Comparison of ENCODE assay signal across 28 cellular contexts in the genomic region with DNA sequence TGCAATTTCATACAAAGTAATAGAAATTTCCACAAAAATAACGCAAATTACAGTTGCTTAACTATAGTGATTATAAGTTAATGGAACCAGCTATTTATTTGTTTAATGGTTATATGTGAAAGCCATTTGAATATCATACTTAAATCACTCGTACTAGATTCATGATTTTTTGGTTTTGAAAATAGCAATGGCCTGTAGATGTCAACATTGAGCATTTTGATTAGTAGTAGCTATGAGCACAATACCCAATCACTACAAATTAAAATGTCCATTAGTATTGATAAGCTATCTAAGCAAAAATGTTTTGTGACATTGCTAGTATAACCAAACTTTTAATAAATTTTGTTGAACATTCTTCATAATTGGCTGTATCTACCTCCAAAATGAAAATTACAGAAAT. TPM values are rescaled to one million over a fixed set of nuclear protein-coding genes. Genes with fewer than 3 reads are reported as not detected.
DNase-seq lines count a peak whose midpoint lies in the region; ATAC-seq and TF ChIP-seq lines count a peak whose summit lies in the region.
"Had no signal": no experiment of that assay in that cellular context is flagged by ENCODE, and none has a peak within 500 bp of the region (broad histone marks: within the 10 kb centered on the region; RNA-seq: fewer than 3 reads in every experiment).

No MANE protein-coding gene starts in this region.

- H3F3A ChIP-seq in neural progenitor cell (ENCODE audit: low read depth) = no peaks in the 10 kb centered on the region

- POLR2A ChIA-PET in BJ (lab: Charles Lee) = no interaction called here

- no peak overlapping the region for H3K4me3 Mint-ChIP-seq in neural progenitor cell
- no peak overlapping the region for H3K4me3 Mint-ChIP-seq in activated T-cell treated with anti-CD3 and anti-CD28 coated beads, Interleukin-2, amount 50 U/mL, for 4 hours
- H3K4me3 Mint-ChIP-seq: activated naive CD8-positive, alpha-beta T cell treated with anti-CD3 and anti-CD28 coated beads, Interleukin-2, amount 50 U/mL, for 24 hours; brain; CD8-positive, alpha-beta T cell; immature natural killer cell; natural killer cell had no signal

- no peaks in the 10 kb centered on the region for H3K36me3 Mint-ChIP-seq in neural progenitor cell
- H3K36me3 Mint-ChIP-seq in activated T-cell treated with anti-CD3 and anti-CD28 coated beads, Interleukin-2, amount 50 U/mL, for 4 hours (ENCODE audit: insufficient read depth) = no peaks in the 10 kb centered on the region
- H3K36me3 Mint-ChIP-seq: brain; CD8-positive, alpha-beta T cell; immature natural killer cell; natural killer cell had no signal

- no peaks in the 10 kb centered on the region for H3K4me1 Mint-ChIP-seq in neural progenitor cell
- no peaks in the 10 kb centered on the region for H3K4me1 Mint-ChIP-seq in activated T-cell treated with anti-CD3 and anti-CD28 coated beads, Interleukin-2, amount 50 U/mL, for 4 hours (ENCODE audit: low read depth)
- H3K4me1 Mint-ChIP-seq: activated naive CD8-positive, alpha-beta T cell treated with anti-CD3 and anti-CD28 coated beads, Interleukin-2, amount 50 U/mL, for 24 hours; brain; immature natural killer cell; natural killer cell had no signal

- no peaks in the 10 kb centered on the region for H3K9me3 Mint-ChIP-seq in neural progenitor cell
- H3K9me3 Mint-ChIP-seq in activated T-cell treated with anti-CD3 and anti-CD28 coated beads, Interleukin-2, amount 50 U/mL, for 4 hours = no peaks in the 10 kb centered on the region
- H3K9me3 Mint-ChIP-seq: activated naive CD8-positive, alpha-beta T cell treated with anti-CD3 and anti-CD28 coated beads, Interleukin-2, amount 50 U/mL, for 24 hours; CD8-positive, alpha-beta T cell had no signal

- H3K79me2 ChIP-seq in neural progenitor cell (ENCODE audit: low read depth) = no peaks in the 10 kb centered on the region

- no peaks in the 10 kb centered on the region for H3K27me3 ChIP-seq in BJ (ENCODE audit: control insufficient read depth, insufficient read depth, low read length)
- peaks cover 5% of the 10 kb centered on the region for H3K27me3 ChIP-seq in neural progenitor cell
- H3K27me3 ChIP-seq in effector memory CD4-positive, alpha-beta T cell (replicated peaks; ENCODE audit: control insufficient read depth, insufficient read depth, low read length, poor library complexity, severe bottlenecking) = no peaks in the 10 kb centered on the region
- no peaks in the 10 kb centered on the region for H3K27me3 ChIP-seq in adrenal gland
- H3K27me3 ChIP-seq: colonic mucosa, suprapubic skin had no signal

- H3K36me3 ChIP-seq in BJ (ENCODE audit: control insufficient read depth, insufficient read depth, low read length) = no peaks in the 10 kb centered on the region
- H3K36me3 ChIP-seq in neural progenitor cell = no peaks in the 10 kb centered on the region
- no peaks in the 10 kb centered on the region for H3K36me3 ChIP-seq in effector memory CD4-positive, alpha-beta T cell (ENCODE audit: control insufficient read depth, insufficient read depth, low read length)
- no peaks in the 10 kb centered on the region for H3K36me3 ChIP-seq in adrenal gland (replicated peaks in 1 of 2)
- H3K36me3 ChIP-seq: colonic mucosa, suprapubic skin had no signal

- TF ChIP-seq POLR2A in adrenal gland (IDR thresholded peaks at IDR 0.05) = no peak

- TF ChIP-seq CTCF in BJ (IDR thresholded peaks at IDR 0.05; ENCODE audit: insufficient read depth, low read depth, low read length) = peak; percentile 16; the same call in 1 of the 2 replicates
- 0 out of 2 replicates have a peak, but pooled peaks have one; percentile 16 for TF ChIP-seq CTCF in LNCaP clone FGC (IDR thresholded peaks at IDR 0.05; ENCODE audit: control insufficient read depth, extremely low read depth, insufficient read depth)
- peak; percentile 49 for TF ChIP-seq CTCF in VCaP (conservative IDR thresholded peaks at IDR 0.05)
- TF ChIP-seq CTCF in neural progenitor cell (IDR thresholded peaks at IDR 0.05) = peak; percentile 4
- no peak for TF ChIP-seq CTCF in adrenal gland (IDR thresholded peaks at IDR 0.05)

- H3K4me2 ChIP-seq in neural progenitor cell = no peak overlapping the region

- CTCF ChIA-PET in BJ (lab: Yijun Ruan, JAX) = interaction anchor here (0.9 kb wide), 1 partner anchor 43 kb away, joined by 3 read pairs; no protein-coding TSS in a partner anchor

- H2AFZ ChIP-seq in neural progenitor cell (replicated peaks) = no peak overlapping the region

- H3K4me1 ChIP-seq in neural progenitor cell (no peaks in the 10 kb centered on the region), adrenal gland (replicated peaks in 1 of 2) (no peaks in the 10 kb centered on the region)
- no peaks in the 10 kb centered on the region for H3K4me1 ChIP-seq in effector memory CD4-positive, alpha-beta T cell (ENCODE audit: control insufficient read depth, insufficient read depth, low read length, poor library complexity, severe bottlenecking)
- H3K4me1 ChIP-seq: colonic mucosa, suprapubic skin had no signal

- intact Hi-C loops in adrenal gland (cut with DNase I) = no loop called here

- H3K27ac Mint-ChIP-seq in neural progenitor cell = no peak overlapping the region
- H3K27ac Mint-ChIP-seq: activated naive CD8-positive, alpha-beta T cell treated with anti-CD3 and anti-CD28 coated beads, Interleukin-2, amount 50 U/mL, for 24 hours; brain; CD8-positive, alpha-beta T cell; immature natural killer cell; natural killer cell; progenitor cell of endocrine pancreas had no signal

- WGBS in adrenal gland, 4 donors = 60 to 80% (median 66%) methylated on average over 2 of the region's 2 CpGs

- H4K20me1 ChIP-seq in neural progenitor cell (ENCODE audit: low read depth) = no peaks in the 10 kb centered on the region

- H3K4me3 ChIP-seq in BJ (ENCODE audit: low read depth, low read length) (no peak overlapping the region), LNCaP clone FGC (ENCODE audit: low read depth, low read length) (no peak overlapping the region), neural progenitor cell (no peak overlapping the region), adrenal gland (no peak overlapping the region)
- no peak overlapping the region for H3K4me3 ChIP-seq in effector memory CD4-positive, alpha-beta T cell (ENCODE audit: insufficient read depth, low read depth, low read length, poor library complexity, severe bottlenecking)
- H3K4me3 ChIP-seq: colonic mucosa, GM12878, SK-N-MC, suprapubic skin had no signal

- ATAC-seq in activated T-cell treated with anti-CD3 and anti-CD28 coated beads, Interleukin-2, amount 50 U/mL, for 4 hours = no peak
- ATAC-seq: activated naive CD8-positive, alpha-beta T cell treated with anti-CD3 and anti-CD28 coated beads, Interleukin-2, amount 50 U/mL, for 24 hours; CD8-positive, alpha-beta T cell; GM12878; left lobe of liver; natural killer cell had no signal

- no peaks in the 10 kb centered on the region for H3K9me3 ChIP-seq in neural progenitor cell (ENCODE audit: low read depth)
- no peaks in the 10 kb centered on the region for H3K9me3 ChIP-seq in effector memory CD4-positive, alpha-beta T cell (ENCODE audit: control insufficient read depth, low read length)
- no peaks in the 10 kb centered on the region for H3K9me3 ChIP-seq in adrenal gland (replicated peaks in 1 of 3)
- H3K9me3 ChIP-seq: colonic mucosa, suprapubic skin had no signal

- H3K27ac ChIP-seq in VCaP (no peak overlapping the region), neural progenitor cell (no peak overlapping the region), adrenal gland (no peak overlapping the region)
- H3K27ac ChIP-seq in effector memory CD4-positive, alpha-beta T cell (ENCODE audit: insufficient read depth, low read length, poor library complexity, severe bottlenecking) = no peak overlapping the region
- H3K27ac ChIP-seq: colonic mucosa, SK-N-MC, suprapubic skin had no signal

- no peaks in the 10 kb centered on the region for H3K27me3 Mint-ChIP-seq in neural progenitor cell (ENCODE audit: insufficient read depth, low read depth)
- peaks cover 3% of the 10 kb centered on the region for H3K27me3 Mint-ChIP-seq in activated T-cell treated with anti-CD3 and anti-CD28 coated beads, Interleukin-2, amount 50 U/mL, for 4 hours (ENCODE audit: low read depth)
- H3K27me3 Mint-ChIP-seq: brain had no signal

- DNase-seq in BJ (ENCODE audit: low read depth) = no peak
- DNase-seq in LNCaP clone FGC (ENCODE audit: low read depth) = no peak
- DNase-seq in neural progenitor cell (ENCODE audit: low spot score) = no peak
- no peak for DNase-seq in activated T-cell treated with anti-CD3 and anti-CD28 coated beads, Interleukin-2, amount 50 U/mL, for 4 hours
- DNase-seq in HCEC 1CT = no peak
- no peak for DNase-seq in effector memory CD4-positive, alpha-beta T cell
- no peak for DNase-seq in adrenal gland
- DNase-seq: activated gamma-delta T cell; activated naive CD8-positive, alpha-beta T cell treated with anti-CD3 and anti-CD28 coated beads, Interleukin-2, amount 50 U/mL, for 24 hours; activated T-cell treated with anti-CD3 and anti-CD28 coated beads for 4 hours; CD8-positive, alpha-beta T cell; colonic mucosa; DMS53; immature natural killer cell; KG1; natural killer cell; NCI-H1092; NCI-H1930; NCI-H226; NCI-H774 had no signal

- no peak overlapping the region for H3K9ac ChIP-seq in neural progenitor cell

RNA-seq across cellular contexts. Expression of a gene that starts 10.0 kb away (rescaled TPM):
- polyA plus RNA-seq in BJ (2011; rRNA removed) (0.28 and 0.59 TPM in 2 replicates), adrenal gland (under 1 TPM; 0.02 to 0.16 (median 0.07) TPM)
- polyA minus RNA-seq in BJ (2011; rRNA and poly(A)+ RNA removed) = 1.2 and 2.7 TPM in 2 replicates
- total RNA-seq in neural progenitor cell (ENCODE audit: low replicate concordance) (not detected in 2 replicates), adrenal gland (under 1 TPM in 5 of 8 donors, not detected in 3; 0.07 to 0.17 (median 0.11) TPM)
- not detected for total RNA-seq in activated T-cell treated with anti-CD3 and anti-CD28 coated beads, Interleukin-2, amount 50 U/mL, for 4 hours
- total RNA-seq: CD8-positive, alpha-beta T cell; left lobe of liver; T-helper 2 cell treated with Interferon-gamma antibody and Interleukin-4, amounts not matched to agents 100 ng/mL and 5 ng/mL, for 36 hours had no signal

Comparison
In these comparisons a context has a peak if more than half of its experiments do, and no peak if none do; other contexts are left out.
1. CTCF ChIP-seq: peak in BJ (single experiment), LNCaP clone FGC (single experiment), VCaP (single experiment) and neural progenitor cell (single experiment); none in adrenal gland (0 of 6).